1 cellular context compared by ENCODE assay signal in the genomic region with DNA sequence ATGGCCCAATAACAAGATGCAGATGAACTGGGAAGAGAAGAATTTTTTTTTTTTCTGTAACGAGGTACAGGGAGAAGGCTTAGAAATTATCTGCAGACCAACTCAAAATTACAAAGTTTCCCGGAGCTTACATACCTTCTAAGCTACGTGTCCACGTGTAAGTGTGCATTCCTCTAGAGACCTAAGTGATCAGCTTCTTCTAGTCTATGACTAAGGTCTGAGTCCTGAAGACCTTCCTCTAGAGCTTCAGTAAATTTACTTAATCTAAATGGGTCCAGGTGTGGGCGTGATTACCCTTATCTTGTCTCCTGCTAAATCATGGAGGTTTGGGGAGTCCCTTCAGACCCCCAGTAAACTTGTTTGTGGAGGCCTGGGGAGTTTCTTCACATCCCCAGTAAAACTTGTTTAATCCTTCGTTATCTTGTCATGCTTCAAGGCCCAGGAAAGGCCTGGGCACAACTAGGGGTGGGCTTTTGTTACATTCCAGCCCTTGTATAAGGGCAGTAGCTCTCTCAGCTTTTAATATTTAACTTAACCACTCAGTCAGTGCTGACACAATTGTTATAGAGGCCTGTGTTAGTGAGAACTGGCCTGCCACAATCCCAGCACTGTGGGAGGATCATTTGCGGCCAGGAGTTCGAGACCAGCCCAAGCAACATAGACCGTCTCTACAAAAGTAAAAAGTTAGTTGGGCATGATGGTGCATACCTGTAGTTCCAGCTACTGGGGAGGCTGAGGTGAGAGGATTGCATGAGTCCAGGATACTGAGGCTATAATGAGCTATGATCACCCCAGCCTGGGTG.
TF ChIP-seq lines count a peak whose summit lies in the region.

No MANE protein-coding gene starts in this region.

TF ChIP-seq in IMR-90, 13 proteins besides CTCF, POLR2A, EP300 and RAD21:
- TF ChIP-seq MXI1 (IDR thresholded peaks at IDR 0.05; ENCODE audit: borderline replicate concordance, low read depth, low read length) = no peak
- no peak for TF ChIP-seq BHLHE40 (IDR thresholded peaks at IDR 0.05; ENCODE audit: low read depth, low read length)
- TF ChIP-seq, protein P1, sequence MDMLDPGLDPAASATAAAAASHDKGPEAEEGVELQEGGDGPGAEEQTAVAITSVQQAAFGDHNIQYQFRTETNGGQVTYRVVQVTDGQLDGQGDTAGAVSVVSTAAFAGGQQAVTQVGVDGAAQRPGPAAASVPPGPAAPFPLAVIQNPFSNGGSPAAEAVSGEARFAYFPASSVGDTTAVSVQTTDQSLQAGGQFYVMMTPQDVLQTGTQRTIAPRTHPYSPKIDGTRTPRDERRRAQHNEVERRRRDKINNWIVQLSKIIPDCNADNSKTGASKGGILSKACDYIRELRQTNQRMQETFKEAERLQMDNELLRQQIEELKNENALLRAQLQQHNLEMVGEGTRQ (IDR thresholded peaks at IDR 0.05; ENCODE audit: low read depth, low read length) = no peak
- TF ChIP-seq RFX5 (IDR thresholded peaks at IDR 0.05; ENCODE audit: low read depth, low read length) = no peak
- TF ChIP-seq RCOR1 (IDR thresholded peaks at IDR 0.05; ENCODE audit: insufficient replicate concordance, low read length) = no peak
- TF ChIP-seq MAZ (IDR thresholded peaks at IDR 0.05; ENCODE audit: borderline replicate concordance, low read depth, low read length) = no peak
- TF ChIP-seq, protein P2, sequence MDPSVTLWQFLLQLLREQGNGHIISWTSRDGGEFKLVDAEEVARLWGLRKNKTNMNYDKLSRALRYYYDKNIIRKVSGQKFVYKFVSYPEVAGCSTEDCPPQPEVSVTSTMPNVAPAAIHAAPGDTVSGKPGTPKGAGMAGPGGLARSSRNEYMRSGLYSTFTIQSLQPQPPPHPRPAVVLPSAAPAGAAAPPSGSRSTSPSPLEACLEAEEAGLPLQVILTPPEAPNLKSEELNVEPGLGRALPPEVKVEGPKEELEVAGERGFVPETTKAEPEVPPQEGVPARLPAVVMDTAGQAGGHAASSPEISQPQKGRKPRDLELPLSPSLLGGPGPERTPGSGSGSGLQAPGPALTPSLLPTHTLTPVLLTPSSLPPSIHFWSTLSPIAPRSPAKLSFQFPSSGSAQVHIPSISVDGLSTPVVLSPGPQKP (IDR thresholded peaks at IDR 0.05; ENCODE audit: borderline replicate concordance, low read depth, low read length) = no peak
- no peak for TF ChIP-seq MAFK (IDR thresholded peaks at IDR 0.05; ENCODE audit: low read depth, low read length)
